ENCODE assay signal across 22 cellular contexts in genomic region chr7:142152076-142152475, GRCh38. TPM values are rescaled to one million over a fixed set of nuclear protein-coding genes. Genes with fewer than 3 reads are reported as not detected.
A peak's percentile ranks its signal among the peaks of the same experiment; 100 is the strongest.
DNase-seq lines count a peak whose midpoint lies in the region; ATAC-seq and TF ChIP-seq lines count a peak whose summit lies in the region.
"Had no signal": no experiment of that assay in that cellular context is flagged by ENCODE, and none has a peak within 500 bp of the region (broad histone marks: within the 10 kb centered on the region; RNA-seq: fewer than 3 reads in every experiment).

No MANE protein-coding gene starts in this region.

- no peaks in the 10 kb centered on the region for H3K79me2 ChIP-seq in OCI-LY7 (ENCODE audit: insufficient read depth, low read depth, low read length)

- H3K9me3 ChIP-seq in body of pancreas (no peaks in the 10 kb centered on the region), OCI-LY7 (ENCODE audit: low read length) (no peaks in the 10 kb centered on the region), gastroesophageal sphincter (no peaks in the 10 kb centered on the region)
- H3K9me3 ChIP-seq: esophagus muscularis mucosa, right atrium auricular region, upper lobe of left lung had no signal

- POLR2A ChIA-PET in OCI-LY7 (lab: Charles Lee): interaction anchor here (0.6 kb wide), 1 partner anchor 18 kb away, joined by 3 read pairs; no protein-coding TSS in a partner anchor

- WGBS in body of pancreas, 2 donors: 6 to 8% methylated on average over 1 of the region's 1 CpG
- WGBS in gastroesophageal sphincter (ENCODE audit: low coverage in 1 of 2), 2 donors: 0 to 14% methylated on average over 1 of the region's 1 CpG

- H2AFZ ChIP-seq in OCI-LY7 (ENCODE audit: low read length): no peak overlapping the region

- intact Hi-C loops in body of pancreas (cut with DNase I) (no loop called here), OCI-LY7 (cut with micrococcal nuclease; ENCODE audit: unreplicated experiment) (no loop called here)

- CTCF ChIA-PET in OCI-LY7 (lab: Charles Lee; ENCODE audit: unreplicated experiment): no interaction called here

- H3K27me3 ChIP-seq in body of pancreas (no peaks in the 10 kb centered on the region), gastroesophageal sphincter (no peaks in the 10 kb centered on the region)
- H3K27me3 ChIP-seq: right atrium auricular region, upper lobe of left lung had no signal

- no peak for TF ChIP-seq CTCF in body of pancreas (IDR thresholded peaks at IDR 0.05)
- TF ChIP-seq CTCF in OCI-LY7 (conservative IDR thresholded peaks at IDR 0.05; ENCODE audit: low read length): no peak
- TF ChIP-seq CTCF in gastroesophageal sphincter (IDR thresholded peaks at IDR 0.05): no peak

- H4K20me1 ChIP-seq in OCI-LY7 (ENCODE audit: insufficient read depth, low read length): no peaks in the 10 kb centered on the region

- H3K4me1 ChIP-seq in body of pancreas (peaks cover 17% of the 10 kb centered on the region), OCI-LY7 (ENCODE audit: insufficient read depth, low read length, poor library complexity, severe bottlenecking) (no peaks in the 10 kb centered on the region), gastroesophageal sphincter (no peaks in the 10 kb centered on the region)
- H3K4me1 ChIP-seq: esophagus muscularis mucosa, right atrium auricular region, upper lobe of left lung had no signal

- H3K4me3 ChIP-seq in body of pancreas: no peak overlapping the region
- no peak overlapping the region for H3K4me3 ChIP-seq in OCI-LY7 (ENCODE audit: low read depth, low read length, poor library complexity, severe bottlenecking)
- no peak overlapping the region for H3K4me3 ChIP-seq in gastroesophageal sphincter
- H3K4me3 ChIP-seq: coronary artery, esophagus muscularis mucosa, right atrium auricular region, upper lobe of left lung had no signal

- H3K4me2 ChIP-seq in OCI-LY7 (ENCODE audit: low read length): no peak overlapping the region

- no peaks in the 10 kb centered on the region for H3K9me2 ChIP-seq in OCI-LY7 (ENCODE audit: insufficient read depth, low read length)

- H3K27ac ChIP-seq in body of pancreas (peak overlapping the region in 2 of 4 donors; percentile 4 to 38), OCI-LY7 (ENCODE audit: low read depth, low read length, poor library complexity, severe bottlenecking) (no peak overlapping the region), gastroesophageal sphincter (no peak overlapping the region)
- H3K27ac ChIP-seq: coronary artery, esophagus muscularis mucosa, right atrium auricular region, RWPE1, upper lobe of left lung had no signal

- DNase-seq in body of pancreas (no peak), OCI-LY7 (ENCODE audit: low spot score) (no peak)
- no peak for DNase-seq in stimulated activated CD4-positive, alpha-beta T cell treated with anti-CD3 and anti-CD28 coated beads, Interleukin-4, amount 100 ng/mL, for 1 hour
- DNase-seq: activated CD4-positive, alpha-beta T cell treated with anti-CD3 and anti-CD28 coated beads, Interleukin-2, amount 50 U/mL, for 1 hour; anterior cingulate cortex; DMS 273 treated with DMSO at 0.1 percent for 48 hours; HCEC 1CT; NCI-H1436; NCI-H446 treated with DMSO at 0.1 percent for 48 hours; stimulated activated CD4-positive, alpha-beta T cell treated with anti-CD3 and anti-CD28 coated beads, Interleukin-2, amount 100 ng/mL, for 48 hours; T-helper 17 cell; upper lobe of left lung had no signal

- no peak for TF ChIP-seq EP300 in gastroesophageal sphincter (IDR thresholded peaks at IDR 0.05)

- no TSS peak for BruUV-seq in OCI-LY7 (replicated peaks; lab: Mats Ljungman, UMichigan)

- H3K36me3 ChIP-seq in body of pancreas (replicated peaks in 1 of 2; ENCODE audit: insufficient read depth in 1 of 2, low read depth in 2 of 2) (no peaks in the 10 kb centered on the region), OCI-LY7 (ENCODE audit: insufficient read depth, low read length) (no peaks in the 10 kb centered on the region), gastroesophageal sphincter (no peaks in the 10 kb centered on the region)
- H3K36me3 ChIP-seq: esophagus muscularis mucosa, right atrium auricular region, upper lobe of left lung had no signal

- ATAC-seq in GM18508 (IDR thresholded peaks at IDR 0.05; ENCODE audit: insufficient read depth, unreplicated experiment): peak; percentile 61
- ATAC-seq in GM19455 (IDR thresholded peaks at IDR 0.05; ENCODE audit: unreplicated experiment): peak; percentile 71
- ATAC-seq in HG03175 (IDR thresholded peaks at IDR 0.05; ENCODE audit: unreplicated experiment): peak; percentile 75
- peak; percentile 68 for ATAC-seq in body of pancreas
- no peak for ATAC-seq in GM21576 (IDR thresholded peaks at IDR 0.05; ENCODE audit: unreplicated experiment)
- ATAC-seq in gastroesophageal sphincter: no peak
- ATAC-seq: T-helper 17 cell had no signal

- no peak for TF ChIP-seq POLR2A in body of pancreas (IDR thresholded peaks at IDR 0.05)
- no peak for TF ChIP-seq POLR2A in gastroesophageal sphincter (IDR thresholded peaks at IDR 0.05)

RNA-seq across cellular contexts. Expression of gene MGAM2, which starts 40.6 kb away (rescaled TPM):
- total RNA-seq in body of pancreas (10 to 100 TPM in 1 of 2 donors, 1 to 10 TPM in 1; 9.3 to 10.9 TPM), OCI-LY7 (2022) (not detected in 2 replicates), gastroesophageal sphincter (1 to 10 TPM in 1 of 4 donors, under 1 TPM in 1, not detected in 2; 0.54 to 1.6 TPM)
- not detected in 2 replicates for total RNA-seq in OCI-LY7 (2014; rRNA removed; shearing (Covaris generic))
- total RNA-seq: activated T-helper 1 cell treated with anti-CD3 and anti-CD28 coated beads, Interleukin-12 subunit alpha, Interleukin-12 subunit beta, Interleukin-2, Interleukin-4 antibody, amounts not matched to agents 30 ng/mL and 10 ng/mL and 1 ng/mL, durations not matched to agents 14 hours and 24 hours and 36 hours had no signal

Comparison
In these comparisons a context has a peak if more than half of its experiments do, and no peak if none do; other contexts are left out.
1. ATAC-seq: peak in GM18508 (single experiment), GM19455 (single experiment), HG03175 (single experiment) and body of pancreas (single experiment); none in GM21576 (single experiment) and gastroesophageal sphincter (single experiment).
2. RNA of gene MGAM2, which starts 40.6 kb away (total RNA-seq): 9.3 to 10.9 TPM in body of pancreas; 0.54 to 1.6 TPM in gastroesophageal sphincter and not detected in OCI-LY7; every median in the first group is over 4 times any median in the second.